In the genomic region with DNA sequence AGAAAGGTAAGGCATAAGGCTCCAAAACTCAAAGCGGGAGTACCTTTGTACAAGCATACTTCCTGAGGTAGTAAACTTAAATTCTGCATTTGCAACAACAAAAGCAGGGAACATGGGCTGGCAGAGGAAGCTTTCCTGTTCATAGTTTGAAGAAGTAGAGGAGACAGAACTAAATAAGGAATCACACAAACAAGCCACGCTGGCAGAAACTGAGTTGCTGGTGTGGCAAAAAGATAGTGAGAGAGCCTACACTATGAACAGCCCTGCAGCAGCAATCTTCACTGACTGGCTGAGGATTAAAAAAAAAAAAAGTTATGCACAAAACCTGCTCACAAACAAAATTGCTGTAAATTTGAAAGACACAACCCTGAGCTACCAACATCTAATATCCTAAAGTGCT, we compare ENCODE assay signal across 15 cellular contexts. TPM values are rescaled to one million over a fixed set of nuclear protein-coding genes. Genes with fewer than 3 reads are reported as not detected.
A peak's percentile ranks its signal among the peaks of the same experiment; 100 is the strongest.
DNase-seq lines count a peak whose midpoint lies in the region; ATAC-seq, FAIRE-seq and TF ChIP-seq lines count a peak whose summit lies in the region.
"Had no signal": no experiment of that assay in that cellular context is flagged by ENCODE, and none has a peak within 500 bp of the region (broad histone marks: within the 10 kb centered on the region; RNA-seq: fewer than 3 reads in every experiment).

No MANE protein-coding gene starts in this region.

- peaks cover under 1% of the 10 kb centered on the region for H3K36me3 Mint-ChIP-seq in activated T-helper 2 cell treated with anti-CD3 and anti-CD28 coated beads, Interferon-gamma antibody, Interleukin-2, Interleukin-4, amounts not matched to agents 10 μg/mL and 5 μg/mL and 100 μg/mL, durations not matched to agents 14 hours and 24 hours and 36 hours (ENCODE audit: low read depth)

- no peak for DNase-seq in GM19239 (ENCODE audit: insufficient read length, low spot score)
- DNase-seq in brain microvascular endothelial cell: peak; percentile 16
- peak; percentile 4 to 9 for DNase-seq in hippocampal formation (lab: John Stamatoyannopoulos, UW)
- no peak for DNase-seq in sciatic nerve (ENCODE audit: low spot score)
- DNase-seq in stimulated activated CD8-positive, alpha-beta memory T cell treated with anti-CD3 and anti-CD28 coated beads, Interleukin-4, amount 100 ng/mL, for 48 hours: no peak
- DNase-seq in stimulated activated naive CD8-positive, alpha-beta T cell treated with anti-CD3 and anti-CD28 coated beads, Interleukin-15, amount 100 ng/mL, for 72 hours: no peak
- no peak for DNase-seq in activated T-helper 2 cell treated with anti-CD3 and anti-CD28 coated beads, Interferon-gamma antibody, Interleukin-2, Interleukin-4, amounts not matched to agents 10 μg/mL and 5 μg/mL and 100 μg/mL, durations not matched to agents 14 hours and 24 hours and 36 hours (ENCODE audit: low spot score)
- DNase-seq: activated naive CD4-positive, alpha-beta T cell treated with anti-CD3 and anti-CD28 coated beads, Interleukin-2, amount 10 ng/mL, durations not matched to agents 7 days and 5 days; AML-193; MM.1S; NCI-H2081 had no signal

- ATAC-seq in sciatic nerve (peak; percentile 80), GM18498 (IDR thresholded peaks at IDR 0.05; ENCODE audit: unreplicated experiment) (no peak)
- ATAC-seq in stimulated activated naive CD8-positive, alpha-beta T cell treated with anti-CD3 and anti-CD28 coated beads, Interleukin-15, amount 100 ng/mL, for 72 hours: no peak

- H3K27me3 ChIP-seq in brain microvascular endothelial cell (replicated peaks): no peaks in the 10 kb centered on the region
- H3K27me3 ChIP-seq: SJSA1, tibial nerve had no signal

- no peak overlapping the region for H3K27ac Mint-ChIP-seq in stimulated activated naive CD8-positive, alpha-beta T cell treated with anti-CD3 and anti-CD28 coated beads, Interleukin-15, amount 100 ng/mL, for 72 hours
- no peak overlapping the region for H3K27ac Mint-ChIP-seq in activated T-helper 2 cell treated with anti-CD3 and anti-CD28 coated beads, Interferon-gamma antibody, Interleukin-2, Interleukin-4, amounts not matched to agents 10 μg/mL and 5 μg/mL and 100 μg/mL, durations not matched to agents 14 hours and 24 hours and 36 hours
- H3K27ac Mint-ChIP-seq: activated naive CD4-positive, alpha-beta T cell treated with anti-CD3 and anti-CD28 coated beads, Interleukin-2, amount 10 ng/mL, durations not matched to agents 7 days and 5 days had no signal

- no peak overlapping the region for H3K4me3 ChIP-seq in brain microvascular endothelial cell (ENCODE audit: low read depth, low read length)
- H3K4me3 ChIP-seq: SJSA1, tibial nerve had no signal

- H3K9me3 Mint-ChIP-seq in stimulated activated naive CD8-positive, alpha-beta T cell treated with anti-CD3 and anti-CD28 coated beads, Interleukin-15, amount 100 ng/mL, for 72 hours: no peaks in the 10 kb centered on the region
- no peaks in the 10 kb centered on the region for H3K9me3 Mint-ChIP-seq in activated T-helper 2 cell treated with anti-CD3 and anti-CD28 coated beads, Interferon-gamma antibody, Interleukin-2, Interleukin-4, amounts not matched to agents 10 μg/mL and 5 μg/mL and 100 μg/mL, durations not matched to agents 14 hours and 24 hours and 36 hours
- H3K9me3 Mint-ChIP-seq: activated naive CD4-positive, alpha-beta T cell treated with anti-CD3 and anti-CD28 coated beads, Interleukin-2, amount 10 ng/mL, durations not matched to agents 7 days and 5 days had no signal

- H3K36me3 ChIP-seq in brain microvascular endothelial cell (replicated peaks): no peaks in the 10 kb centered on the region
- H3K36me3 ChIP-seq: SJSA1, tibial nerve had no signal

- in situ Hi-C loops in brain microvascular endothelial cell (cut with HindIII; ENCODE audit: low pct_ligation_motif_present, low sequenced_read_pairs): no loop called here

- H3K4me3 Mint-ChIP-seq in stimulated activated naive CD8-positive, alpha-beta T cell treated with anti-CD3 and anti-CD28 coated beads, Interleukin-15, amount 100 ng/mL, for 72 hours: no peak overlapping the region
- H3K4me3 Mint-ChIP-seq in activated T-helper 2 cell treated with anti-CD3 and anti-CD28 coated beads, Interferon-gamma antibody, Interleukin-2, Interleukin-4, amounts not matched to agents 10 μg/mL and 5 μg/mL and 100 μg/mL, durations not matched to agents 14 hours and 24 hours and 36 hours (ENCODE audit: low read depth): no peak overlapping the region
- H3K4me3 Mint-ChIP-seq: activated naive CD4-positive, alpha-beta T cell treated with anti-CD3 and anti-CD28 coated beads, Interleukin-2, amount 10 ng/mL, durations not matched to agents 7 days and 5 days had no signal

- peak; percentile 56 for FAIRE-seq in GM19239 (lab: Jason Lieb, UNC)
- FAIRE-seq: bronchial epithelial cell had no signal

- TF ChIP-seq CTCF in brain microvascular endothelial cell (IDR thresholded peaks at IDR 0.05; ENCODE audit: low read depth, low read length, missing control alignments): no peak

- no peak overlapping the region for H3K27ac ChIP-seq in brain microvascular endothelial cell
- H3K27ac ChIP-seq: SJSA1 had no signal

- intact Hi-C loops in sciatic nerve (cut with DNase I): no loop called here
- intact Hi-C loops in activated T-helper 2 cell treated with anti-CD3 and anti-CD28 coated beads, Interferon-gamma antibody, Interleukin-2, Interleukin-4, amounts not matched to agents 10 μg/mL and 5 μg/mL and 100 μg/mL, durations not matched to agents 14 hours and 24 hours and 36 hours (cut with micrococcal nuclease): no loop called here

- peaks cover 14% of the 10 kb centered on the region for H3K4me1 Mint-ChIP-seq in stimulated activated naive CD8-positive, alpha-beta T cell treated with anti-CD3 and anti-CD28 coated beads, Interleukin-15, amount 100 ng/mL, for 72 hours
- no peaks in the 10 kb centered on the region for H3K4me1 Mint-ChIP-seq in activated T-helper 2 cell treated with anti-CD3 and anti-CD28 coated beads, Interferon-gamma antibody, Interleukin-2, Interleukin-4, amounts not matched to agents 10 μg/mL and 5 μg/mL and 100 μg/mL, durations not matched to agents 14 hours and 24 hours and 36 hours (ENCODE audit: low read depth)

- no peaks in the 10 kb centered on the region for H3K27me3 Mint-ChIP-seq in stimulated activated naive CD8-positive, alpha-beta T cell treated with anti-CD3 and anti-CD28 coated beads, Interleukin-15, amount 100 ng/mL, for 72 hours
- no peaks in the 10 kb centered on the region for H3K27me3 Mint-ChIP-seq in activated T-helper 2 cell treated with anti-CD3 and anti-CD28 coated beads, Interferon-gamma antibody, Interleukin-2, Interleukin-4, amounts not matched to agents 10 μg/mL and 5 μg/mL and 100 μg/mL, durations not matched to agents 14 hours and 24 hours and 36 hours (ENCODE audit: low read depth)
- H3K27me3 Mint-ChIP-seq: activated naive CD4-positive, alpha-beta T cell treated with anti-CD3 and anti-CD28 coated beads, Interleukin-2, amount 10 ng/mL, durations not matched to agents 7 days and 5 days had no signal

RNA-seq across cellular contexts. Expression of a gene that starts 46.5 kb away (rescaled TPM):
- 64.7 TPM for total RNA-seq in sciatic nerve
- 16.0 and 18.1 TPM in 2 replicates for total RNA-seq in activated T-helper 2 cell treated with anti-CD3 and anti-CD28 coated beads, Interferon-gamma antibody, Interleukin-2, Interleukin-4, amounts not matched to agents 10 μg/mL and 5 μg/mL and 100 μg/mL, durations not matched to agents 14 hours and 24 hours and 36 hours

Comparison
In these comparisons a context has a peak if more than half of its experiments do, and no peak if none do; other contexts are left out.
1. DNase-seq: peak in brain microvascular endothelial cell (single experiment) and hippocampal formation (2 of 2); none in GM19239 (single experiment), sciatic nerve (single experiment), stimulated activated CD8-positive, alpha-beta memory T cell treated with anti-CD3 and anti-CD28 coated beads, Interleukin-4, amount 100 ng/mL, for 48 hours (single experiment), stimulated activated naive CD8-positive, alpha-beta T cell treated with anti-CD3 and anti-CD28 coated beads, Interleukin-15, amount 100 ng/mL, for 72 hours (0 of 2) and activated T-helper 2 cell treated with anti-CD3 and anti-CD28 coated beads, Interferon-gamma antibody, Interleukin-2, Interleukin-4, amounts not matched to agents 10 μg/mL and 5 μg/mL and 100 μg/mL, durations not matched to agents 14 hours and 24 hours and 36 hours (single experiment).